ENCODE assay signal across 26 cellular contexts in the genomic region with DNA sequence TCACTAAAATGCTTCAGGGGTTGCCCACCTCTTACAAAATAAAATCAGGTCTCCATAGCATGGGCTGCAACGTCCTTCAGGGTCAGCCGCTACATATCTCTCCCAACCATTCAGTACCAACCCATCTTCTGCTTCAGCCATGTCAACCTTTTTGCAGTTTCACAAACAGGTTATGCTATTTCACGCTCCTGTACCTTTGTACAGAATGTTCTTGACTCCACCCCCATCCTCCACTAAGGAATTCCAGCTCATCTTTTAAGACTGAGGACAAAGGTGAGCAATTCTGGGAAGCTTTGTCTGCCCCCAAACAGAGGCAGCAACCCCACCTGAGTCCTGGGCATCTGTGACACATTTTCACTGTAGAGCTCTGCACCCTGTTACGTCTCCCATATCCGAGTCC. TPM values are rescaled to one million over a fixed set of nuclear protein-coding genes. Genes with fewer than 3 reads are reported as not detected.
DNase-seq lines count a peak whose midpoint lies in the region; ATAC-seq, FAIRE-seq and TF ChIP-seq lines count a peak whose summit lies in the region.
"Had no signal": no experiment of that assay in that cellular context is flagged by ENCODE, and none has a peak within 500 bp of the region (broad histone marks: within the 10 kb centered on the region; RNA-seq: fewer than 3 reads in every experiment).

No MANE protein-coding gene starts in this region.

- CTCF ChIA-PET in activated CD4-positive, alpha-beta T cell treated with anti-CD3 and anti-CD28 coated beads, Interleukin-2, amount 10 ng/mL, durations not matched to agents 7 days and 5 days (lab: Charles Lee), result no interaction called here

- H3K27ac Mint-ChIP-seq in activated CD4-positive, alpha-beta T cell treated with anti-CD3 and anti-CD28 coated beads, Interleukin-2, amount 10 ng/mL, durations not matched to agents 7 days and 5 days, result no peak overlapping the region
- H3K27ac Mint-ChIP-seq: CD4-positive, CD25-positive, alpha-beta regulatory T cell; GM23338; H9; IgD-negative memory B cell had no signal

- TF ChIP-seq CTCF in epithelial cell of esophagus (IDR thresholded peaks at IDR 0.05; ENCODE audit: insufficient read depth, low read depth, low read length, missing control alignments) (no peak), lower lobe of right lung (IDR thresholded peaks at IDR 0.05) (no peak)

- H3K4me2 ChIP-seq in trophoblast cell (ENCODE audit: low read length), result no peak overlapping the region
- H3K4me2 ChIP-seq: BLaER1, GM23338 had no signal

- H2BK5ac ChIP-seq in trophoblast cell (ENCODE audit: low read depth, low read length, poor library complexity), result no peak overlapping the region

- H3K4me1 Mint-ChIP-seq in activated CD4-positive, alpha-beta T cell treated with anti-CD3 and anti-CD28 coated beads, Interleukin-2, amount 10 ng/mL, durations not matched to agents 7 days and 5 days, result peaks cover 7% of the 10 kb centered on the region
- H3K4me1 Mint-ChIP-seq: CD4-positive, CD25-positive, alpha-beta regulatory T cell; IgD-negative memory B cell had no signal

- ATAC-seq in lower lobe of right lung (no peak), HG02981 (IDR thresholded peaks at IDR 0.05; ENCODE audit: unreplicated experiment) (no peak), HG02840 (IDR thresholded peaks at IDR 0.05; ENCODE audit: low FRiP score, unreplicated experiment) (no peak)
- ATAC-seq: GM23338 had no signal

- peaks cover 3% of the 10 kb centered on the region for H3K79me1 ChIP-seq in trophoblast cell (ENCODE audit: low read length)

- H2AFZ ChIP-seq in trophoblast cell (ENCODE audit: insufficient read depth, low read length, poor library complexity), result no peak overlapping the region
- H2AFZ ChIP-seq: GM23338 had no signal

- H2BK120ac ChIP-seq in trophoblast cell (ENCODE audit: insufficient read depth, low read length, poor library complexity), result no peak overlapping the region

- WGBS in trophoblast cell (ENCODE audit: extremely low coverage, insufficient coverage, insufficient read length), result no CpG with 5 or more reads among the region's 5 CpGs

- no peaks in the 10 kb centered on the region for H3K9me3 Mint-ChIP-seq in activated CD4-positive, alpha-beta T cell treated with anti-CD3 and anti-CD28 coated beads, Interleukin-2, amount 10 ng/mL, durations not matched to agents 7 days and 5 days
- H3K9me3 Mint-ChIP-seq: GM23338, H9 had no signal

- H3K36me3 Mint-ChIP-seq in activated CD4-positive, alpha-beta T cell treated with anti-CD3 and anti-CD28 coated beads, Interleukin-2, amount 10 ng/mL, durations not matched to agents 7 days and 5 days (ENCODE audit: low read depth), result no peaks in the 10 kb centered on the region
- H3K36me3 Mint-ChIP-seq: CD4-positive, CD25-positive, alpha-beta regulatory T cell; IgD-negative memory B cell had no signal

- DNase-seq in HTR-8/SVneo (ENCODE audit: insufficient read length, low spot score) (no peak), epithelial cell of esophagus (ENCODE audit: low read depth) (peak; percentile 11), lower lobe of right lung (no peak), trophoblast cell (peak; percentile 28 to 69), GF-D8 (lab: John Stamatoyannopoulos, UW) (no peak)
- no peak for DNase-seq in activated CD4-positive, alpha-beta T cell treated with anti-CD3 and anti-CD28 coated beads, Interleukin-2, amount 10 ng/mL, durations not matched to agents 7 days and 5 days
- DNase-seq: CD4-positive, CD25-positive, alpha-beta regulatory T cell; DMS153; H9; NCI-H1092; NCI-H1417 treated with DMSO at 0.1 percent for 48 hours; NCI-H187; NCI-H2081 treated with DMSO at 0.1 percent for 48 hours; NCI-H2171; NCI-H226; NCI-H510A; NCI-H69; Right ventricle myocardium superior; RPMI8226 had no signal

- FAIRE-seq in HTR-8/SVneo (lab: Jason Lieb, UNC), result peak; percentile 74
- FAIRE-seq: A204.1 had no signal

- no peaks in the 10 kb centered on the region for H3K79me2 ChIP-seq in trophoblast cell (ENCODE audit: control insufficient read depth, insufficient read depth, low read length, poor library complexity)

- H3K27ac ChIP-seq in lower lobe of right lung, result peak overlapping the region; percentile 71
- no peak overlapping the region for H3K27ac ChIP-seq in trophoblast cell (ENCODE audit: low read depth, low read length)
- H3K27ac ChIP-seq: BLaER1, KMS-11 had no signal

- H3K4me1 ChIP-seq in lower lobe of right lung, result no peaks in the 10 kb centered on the region
- H3K4me1 ChIP-seq in trophoblast cell (ENCODE audit: control insufficient read depth in 1 of 2, insufficient read depth in 2 of 2, low read length in 2 of 2), result peaks cover 9 to 16% of the 10 kb centered on the region in 2 experiments

- H2BK12ac ChIP-seq in trophoblast cell (ENCODE audit: low read length), result no peak overlapping the region

- H3K27me3 ChIP-seq in lower lobe of right lung (ENCODE audit: low read depth), result no peaks in the 10 kb centered on the region
- no peaks in the 10 kb centered on the region for H3K27me3 ChIP-seq in trophoblast cell (ENCODE audit: insufficient read depth, low read length)
- H3K27me3 ChIP-seq: BLaER1 had no signal

- no peak overlapping the region for H3K23ac ChIP-seq in trophoblast cell (ENCODE audit: low read length)

- no peak overlapping the region for H4K8ac ChIP-seq in trophoblast cell (ENCODE audit: low read depth, low read length)

- no peaks in the 10 kb centered on the region for H3K36me3 ChIP-seq in lower lobe of right lung
- H3K36me3 ChIP-seq in trophoblast cell (ENCODE audit: control insufficient read depth in 1 of 2, insufficient read depth in 2 of 2, low read length in 2 of 2), result no peaks in the 10 kb centered on the region
- H3K36me3 ChIP-seq: BLaER1 had no signal

- no peak overlapping the region for H3K9ac ChIP-seq in trophoblast cell (ENCODE audit: low read length)
- H3K9ac ChIP-seq: BLaER1, KMS-11 had no signal

- H3K4ac ChIP-seq in trophoblast cell (ENCODE audit: low read depth, low read length), result no peak overlapping the region

- POLR2A ChIA-PET in activated CD4-positive, alpha-beta T cell treated with anti-CD3 and anti-CD28 coated beads, Interleukin-2, amount 10 ng/mL, durations not matched to agents 7 days and 5 days (lab: Charles Lee), result no interaction called here

- H3K18ac ChIP-seq in trophoblast cell (ENCODE audit: low read length), result no peak overlapping the region

- no peak overlapping the region for H2AK5ac ChIP-seq in trophoblast cell (ENCODE audit: low read length)

- intact Hi-C loops in lower lobe of right lung (cut with DNase I), result no loop called here

- no peak overlapping the region for H3K14ac ChIP-seq in trophoblast cell (ENCODE audit: low read length)

- H4K91ac ChIP-seq in trophoblast cell (ENCODE audit: low read depth, low read length), result no peak overlapping the region

- no peak overlapping the region for H3K4me3 Mint-ChIP-seq in activated CD4-positive, alpha-beta T cell treated with anti-CD3 and anti-CD28 coated beads, Interleukin-2, amount 10 ng/mL, durations not matched to agents 7 days and 5 days
- H3K4me3 Mint-ChIP-seq: CD4-positive, CD25-positive, alpha-beta regulatory T cell; GM23338; H9; IgD-negative memory B cell had no signal

- peaks cover 19% of the 10 kb centered on the region for H3K27me3 Mint-ChIP-seq in activated CD4-positive, alpha-beta T cell treated with anti-CD3 and anti-CD28 coated beads, Interleukin-2, amount 10 ng/mL, durations not matched to agents 7 days and 5 days

- H3K4me3 ChIP-seq in epithelial cell of esophagus (ENCODE audit: low read length) (no peak overlapping the region), lower lobe of right lung (no peak overlapping the region), trophoblast cell (ENCODE audit: low read depth, low read length) (no peak overlapping the region)
- H3K4me3 ChIP-seq: BLaER1, GM23338 had no signal

- H3K9me3 ChIP-seq in lower lobe of right lung (no peaks in the 10 kb centered on the region), trophoblast cell (ENCODE audit: insufficient read depth, low read depth, low read length) (no peaks in the 10 kb centered on the region)
- H3K9me3 ChIP-seq: BLaER1 had no signal

- no peak overlapping the region for H4K12ac ChIP-seq in trophoblast cell (ENCODE audit: low read depth, low read length)

RNA-seq across cellular contexts. Expression of gene EVA1A, which starts 8.8 kb away (rescaled TPM):
- total RNA-seq in lower lobe of right lung, result 31.7 TPM
- polyA plus RNA-seq in trophoblast cell (2013), result 20.1 and 20.6 TPM in 2 replicates
- under 1 TPM in 1 of 2 experiments, not detected in 1; 0.17 TPM for total RNA-seq in activated CD4-positive, alpha-beta T cell treated with anti-CD3 and anti-CD28 coated beads, Interleukin-2, amount 10 ng/mL, durations not matched to agents 7 days and 5 days
- total RNA-seq: CD4-positive, CD25-positive, alpha-beta regulatory T cell had no signal
- polyA plus RNA-seq: CD4-positive, CD25-positive, alpha-beta regulatory T cell; IgD-negative memory B cell had no signal

Comparison
In these comparisons a context has a peak if more than half of its experiments do, and no peak if none do; other contexts are left out.
1. DNase-seq: peak in epithelial cell of esophagus (single experiment) and trophoblast cell (2 of 2); none in HTR-8/SVneo (single experiment), lower lobe of right lung (single experiment), GF-D8 (single experiment) and activated CD4-positive, alpha-beta T cell treated with anti-CD3 and anti-CD28 coated beads, Interleukin-2, amount 10 ng/mL, durations not matched to agents 7 days and 5 days (single experiment).
2. RNA of gene EVA1A, which starts 8.8 kb away (total RNA-seq): 31.7 TPM in lower lobe of right lung (single experiment); 0.17 TPM in activated CD4-positive, alpha-beta T cell treated with anti-CD3 and anti-CD28 coated beads, Interleukin-2, amount 10 ng/mL, durations not matched to agents 7 days and 5 days; every median in the first group is over 10 times any median in the second.